ENCODE assay signal across 15 cellular contexts in genomic region chr12:121430821-121431415, GRCh38.
"Had no signal": no experiment of that assay in that cellular context is flagged by ENCODE, and none has a peak within 500 bp of the region (broad histone marks: within the 10 kb centered on the region; RNA-seq: fewer than 3 reads in every experiment).

No MANE protein-coding gene starts in this region.

- H3K27ac ChIP-seq: brain microvascular endothelial cell, heart left ventricle, lower lobe of right lung, parathyroid adenoma had no signal

- H3K27ac Mint-ChIP-seq: activated naive CD4-positive, alpha-beta T cell treated with anti-CD3 and anti-CD28 coated beads, Interleukin-2, amount 50 U/mL, for 24 hours; activated T-helper 2 cell treated with anti-CD3 and anti-CD28 coated beads, Interferon-gamma antibody, Interleukin-2, Interleukin-4, amounts not matched to agents 10 μg/mL and 5 μg/mL and 100 μg/mL, durations not matched to agents 14 hours and 24 hours and 36 hours had no signal

- DNase-seq: activated CD4-positive, alpha-beta T cell treated with anti-CD3 and anti-CD28 coated beads, Interleukin-2, amount 50 U/mL, for 48 hours; anterior cingulate cortex; brain microvascular endothelial cell; cerebellar nuclear complex; effector CD8-positive, alpha-beta T cell; foreskin melanocyte; heart left ventricle; left colon; lower lobe of right lung; transverse colon had no signal

- H3K27me3 Mint-ChIP-seq: activated naive CD4-positive, alpha-beta T cell treated with anti-CD3 and anti-CD28 coated beads, Interleukin-2, amount 50 U/mL, for 24 hours; stimulated activated memory B cell treated with anti-CD40 and anti-IgM and Interleukin-4, amounts not matched to agents 10 μg/mL and 1 μg/mL and 100 μg/mL, for 72 hours had no signal

- H3K9me3 Mint-ChIP-seq: activated naive CD4-positive, alpha-beta T cell treated with anti-CD3 and anti-CD28 coated beads, Interleukin-2, amount 50 U/mL, for 24 hours; stimulated activated memory B cell treated with anti-CD40 and anti-IgM and Interleukin-4, amounts not matched to agents 10 μg/mL and 1 μg/mL and 100 μg/mL, for 72 hours had no signal

- H3K4me3 Mint-ChIP-seq: activated naive CD4-positive, alpha-beta T cell treated with anti-CD3 and anti-CD28 coated beads, Interleukin-2, amount 50 U/mL, for 24 hours; stimulated activated memory B cell treated with anti-CD40 and anti-IgM and Interleukin-4, amounts not matched to agents 10 μg/mL and 1 μg/mL and 100 μg/mL, for 72 hours had no signal

- H3K4me3 ChIP-seq: heart left ventricle, lower lobe of right lung, transverse colon had no signal

- H3K4me1 ChIP-seq: lower lobe of right lung, parathyroid adenoma had no signal

- H3K4me1 Mint-ChIP-seq: activated naive CD4-positive, alpha-beta T cell treated with anti-CD3 and anti-CD28 coated beads, Interleukin-2, amount 50 U/mL, for 24 hours had no signal

- ATAC-seq: activated CD4-positive, CD25-positive, alpha-beta regulatory T cell treated with anti-CD3 and anti-CD28 coated beads, Interleukin-2, amount 50 U/mL, for 24 hours; heart left ventricle; left colon; lower lobe of right lung; stimulated activated memory B cell treated with anti-CD40 and anti-IgM and Interleukin-4, amounts not matched to agents 10 μg/mL and 1 μg/mL and 100 μg/mL, for 72 hours had no signal

- H3K9me3 ChIP-seq: heart left ventricle, lower lobe of right lung, transverse colon had no signal
